16 cellular contexts compared by ENCODE assay signal in the genomic region with DNA sequence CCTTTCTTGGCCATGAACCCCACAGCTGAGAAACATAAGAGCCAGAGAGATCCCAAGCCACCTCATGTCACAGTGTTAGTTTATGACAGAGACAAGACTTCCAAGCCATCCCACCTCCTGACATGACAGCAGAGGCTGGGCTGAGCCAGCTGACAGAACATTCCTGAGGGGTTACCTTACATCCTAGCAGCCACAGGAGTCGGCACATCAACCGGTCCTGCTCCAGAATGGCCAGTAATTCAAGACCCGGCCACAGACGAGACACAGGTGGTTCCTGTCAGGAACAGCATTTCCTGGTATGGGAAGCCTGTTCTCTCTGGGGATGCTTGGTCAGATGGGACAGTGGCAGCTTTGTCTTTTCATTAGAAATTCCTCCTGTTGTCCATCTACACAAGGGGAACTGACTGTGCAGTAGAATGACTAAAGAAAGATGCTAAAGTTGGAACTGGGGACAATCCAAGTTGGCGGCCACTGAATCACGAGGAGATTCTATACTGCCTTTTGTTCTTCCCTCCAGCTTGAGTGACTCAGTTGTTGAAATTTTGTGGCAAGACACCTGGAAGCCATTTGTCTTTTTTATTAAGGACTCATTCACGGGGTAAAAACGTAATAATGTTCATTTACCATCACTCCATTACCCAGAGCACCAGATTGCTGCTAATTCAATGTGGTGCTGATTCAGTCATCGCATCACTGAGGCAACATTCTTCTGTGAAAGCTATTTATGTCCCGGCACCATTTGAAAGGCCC. TPM values are rescaled to one million over a fixed set of nuclear protein-coding genes. Genes with fewer than 3 reads are reported as not detected.
DNase-seq lines count a peak whose midpoint lies in the region; ATAC-seq and TF ChIP-seq lines count a peak whose summit lies in the region.
"Had no signal": no experiment of that assay in that cellular context is flagged by ENCODE, and none has a peak within 500 bp of the region (broad histone marks: within the 10 kb centered on the region; RNA-seq: fewer than 3 reads in every experiment).

No MANE protein-coding gene starts in this region.

- H3K4me1 ChIP-seq in SK-N-SH (ENCODE audit: control insufficient read depth in 1 of 2, insufficient read depth in 2 of 2, low read depth in 1 of 2, low read length in 1 of 2) (peaks cover 0 to 4% of the 10 kb centered on the region in 2 experiments; a peak in 1 of 4 replicates), endodermal cell (ENCODE audit: control insufficient read depth, insufficient read depth, low read length) (peaks cover 5% of the 10 kb centered on the region), skeletal muscle tissue (ENCODE audit: control insufficient read depth in 3 of 3, insufficient read depth in 3 of 3, low read length in 3 of 3) (peaks cover 8 to 14% (median 12%) of the 10 kb centered on the region in 3 donors), osteoblast (ENCODE audit: insufficient read depth, low read length) (no peaks in the 10 kb centered on the region)
- H3K4me1 ChIP-seq: thyroid gland had no signal

- H3K36me3 ChIP-seq in SK-N-SH (replicated peaks in 1 of 2; ENCODE audit: control insufficient read depth in 1 of 2, insufficient read depth in 2 of 2, low read length in 1 of 2), result no peaks in the 10 kb centered on the region
- H3K36me3 ChIP-seq in endodermal cell (ENCODE audit: control insufficient read depth, insufficient read depth, low read length), result no peaks in the 10 kb centered on the region
- H3K36me3 ChIP-seq in skeletal muscle tissue (ENCODE audit: control insufficient read depth in 3 of 3, insufficient read depth in 3 of 3, low read length in 3 of 3), result no peaks in the 10 kb centered on the region
- H3K36me3 ChIP-seq in osteoblast (ENCODE audit: insufficient read depth, low read length), result no peaks in the 10 kb centered on the region
- H3K36me3 ChIP-seq: thyroid gland had no signal

- H3K9me2 ChIP-seq in SK-N-SH, result no peaks in the 10 kb centered on the region

- no peaks in the 10 kb centered on the region for H3K36me3 Mint-ChIP-seq in endodermal cell (ENCODE audit: low read depth)

- H2AFZ ChIP-seq in SK-N-SH (ENCODE audit: low read depth), result no peak overlapping the region
- no peak overlapping the region for H2AFZ ChIP-seq in osteoblast (ENCODE audit: low read length)
- H2AFZ ChIP-seq: PC-9 had no signal

- DNase-seq in SK-N-SH (no peak), endodermal cell (peak; percentile 55), kidney tubule cell (ENCODE audit: low spot score) (peak; percentile 50), germinal center (ENCODE audit: low spot score) (no peak), NOMO-1 treated with DMSO at 0.1 percent for 48 hours (lab: John Stamatoyannopoulos, UW; ENCODE audit: unreplicated experiment) (no peak), osteoblast (ENCODE audit: insufficient read length, low spot score, missing footprints) (no peak)
- DNase-seq: 8988T; activated CD4-positive, alpha-beta T cell treated with anti-CD3 and anti-CD28 coated beads for 4 hours; activated T-cell treated with anti-CD3 and anti-CD28 coated beads, Interleukin-2, amount 50 U/mL, for 24 hours; NCI-H1092; NCI-H446 had no signal

- no peak overlapping the region for H3K27ac Mint-ChIP-seq in endodermal cell
- H3K27ac Mint-ChIP-seq: activated T-cell treated with anti-CD3 and anti-CD28 coated beads, Interleukin-2, amount 50 U/mL, for 24 hours had no signal

- no peaks in the 10 kb centered on the region for H3K79me2 ChIP-seq in SK-N-SH (ENCODE audit: insufficient read depth)
- H3K79me2 ChIP-seq in osteoblast (ENCODE audit: insufficient read depth, low read length), result no peaks in the 10 kb centered on the region

- H3K27ac ChIP-seq in SK-N-SH (ENCODE audit: low read depth in 2 of 2, low read length in 1 of 2), result no peak overlapping the region
- H3K27ac ChIP-seq in endodermal cell (ENCODE audit: low read depth, low read length), result no peak overlapping the region
- H3K27ac ChIP-seq in skeletal muscle tissue (ENCODE audit: low read depth, low read length), result peak overlapping the region; percentile 55
- H3K27ac ChIP-seq in osteoblast (ENCODE audit: low read depth, low read length), result no peak overlapping the region
- H3K27ac ChIP-seq: PC-9 had no signal

- H3K9ac ChIP-seq in SK-N-SH, result no peak overlapping the region
- H3K9ac ChIP-seq in endodermal cell (ENCODE audit: extremely low read depth, low read length, poor library complexity, severe bottlenecking), result no peak overlapping the region
- H3K9ac ChIP-seq in skeletal muscle tissue (ENCODE audit: low read depth in 1 of 3, low read length in 3 of 3), result no peak overlapping the region

- TF ChIP-seq CTCF in SK-N-SH (IDR thresholded peaks at IDR 0.05), result no peak
- TF ChIP-seq CTCF in endodermal cell (conservative IDR thresholded peaks at IDR 0.05), result no peak
- TF ChIP-seq CTCF in osteoblast (IDR thresholded peaks at IDR 0.05; ENCODE audit: extremely low read depth, low read depth, low read length), result no peak

- H3K9me3 ChIP-seq in SK-N-SH (no peaks in the 10 kb centered on the region), endodermal cell (ENCODE audit: control insufficient read depth, low read length) (no peaks in the 10 kb centered on the region), skeletal muscle tissue (ENCODE audit: control insufficient read depth in 3 of 3, low read length in 3 of 3) (no peaks in the 10 kb centered on the region), osteoblast (ENCODE audit: low read depth, low read length) (no peaks in the 10 kb centered on the region)
- H3K9me3 ChIP-seq: thyroid gland had no signal

- TF ChIP-seq RAD21 in SK-N-SH (IDR thresholded peaks at IDR 0.05; ENCODE audit: low read length), result no peak

- POLR2A ChIA-PET in SK-N-SH (lab: Yijun Ruan, JAX), result no interaction called here

- CTCF ChIA-PET in SK-N-SH (lab: Yijun Ruan, JAX), result interaction anchor here (1.7 to 1.9 kb wide), 2 partner anchors 15 to 30 kb away, joined by 3 to 5 read pairs; no protein-coding TSS in a partner anchor

- H3K9me3 Mint-ChIP-seq in endodermal cell, result no peaks in the 10 kb centered on the region
- H3K9me3 Mint-ChIP-seq: activated T-cell treated with anti-CD3 and anti-CD28 coated beads, Interleukin-2, amount 50 U/mL, for 24 hours had no signal

- TF ChIP-seq EP300 in SK-N-SH (IDR thresholded peaks at IDR 0.05; ENCODE audit: borderline replicate concordance in 1 of 2, low read depth in 1 of 2, low read length in 1 of 2), result no peak

- peaks cover 4% of the 10 kb centered on the region for H3K4me1 Mint-ChIP-seq in endodermal cell

- H3K27me3 Mint-ChIP-seq in endodermal cell (ENCODE audit: insufficient read depth), result peaks cover 4% of the 10 kb centered on the region

- H3K4me2 ChIP-seq in SK-N-SH, result no peak overlapping the region
- H3K4me2 ChIP-seq in osteoblast (ENCODE audit: insufficient read depth, low read length), result no peak overlapping the region
- H3K4me2 ChIP-seq: PC-9 had no signal

- WGBS in SK-N-SH (ENCODE audit: low lambda C conversion rate), result 19% methylated on average over 10 of the region's 10 CpGs
- 82 to 91% methylated on average over 7 to 10 of the region's 10 CpGs for WGBS in endodermal cell (ENCODE audit: insufficient coverage in 1 of 2, insufficient read length in 1 of 2), 2 experiments

- no peak overlapping the region for H3K4me3 Mint-ChIP-seq in endodermal cell
- H3K4me3 Mint-ChIP-seq: activated T-cell treated with anti-CD3 and anti-CD28 coated beads, Interleukin-2, amount 50 U/mL, for 24 hours had no signal

- H3F3A ChIP-seq in SK-N-SH (replicated peaks; ENCODE audit: insufficient read depth), result no peaks in the 10 kb centered on the region

- ATAC-seq in SK-N-SH treated with all-trans-retinoic acid at 6 μM for 48 hours, result no peak; the same call in 1 of the 3 replicates
- ATAC-seq: HepG2 had no signal

- no peaks in the 10 kb centered on the region for H3K27me3 ChIP-seq in SK-N-SH (ENCODE audit: insufficient read depth)
- H3K27me3 ChIP-seq in endodermal cell (ENCODE audit: control insufficient read depth, insufficient read depth, low read length, poor library complexity, severe bottlenecking), result no peaks in the 10 kb centered on the region
- H3K27me3 ChIP-seq in skeletal muscle tissue (ENCODE audit: control insufficient read depth in 3 of 3, insufficient read depth in 3 of 3, low read length in 3 of 3), result no peaks in the 10 kb centered on the region
- no peaks in the 10 kb centered on the region for H3K27me3 ChIP-seq in osteoblast (ENCODE audit: insufficient read depth, low read length)
- H3K27me3 ChIP-seq: thyroid gland had no signal

- H4K20me1 ChIP-seq in SK-N-SH (ENCODE audit: insufficient read depth), result no peaks in the 10 kb centered on the region
- no peaks in the 10 kb centered on the region for H4K20me1 ChIP-seq in osteoblast (ENCODE audit: insufficient read depth, low read length)

- H3K4me3 ChIP-seq in SK-N-SH (ENCODE audit: low read depth in 2 of 2, low read length in 1 of 2), result no peak overlapping the region
- no peak overlapping the region for H3K4me3 ChIP-seq in endodermal cell (ENCODE audit: low read length)
- H3K4me3 ChIP-seq in skeletal muscle tissue (ENCODE audit: low read length in 3 of 3), result peak overlapping the region in 1 of 3 donors; percentile 30
- H3K4me3 ChIP-seq in osteoblast (ENCODE audit: insufficient read depth, low read length), result no peak overlapping the region
- H3K4me3 ChIP-seq: PC-9, thyroid gland had no signal

TF ChIP-seq in SK-N-SH, 30 proteins besides CTCF, POLR2A, EP300 and RAD21:
- TF ChIP-seq NFIC (IDR thresholded peaks at IDR 0.05; ENCODE audit: borderline replicate concordance) (peak; percentile 9; the same call in 1 of the 2 replicates), GABPA (IDR thresholded peaks at IDR 0.05; ENCODE audit: low read depth) (no peak), TCF12 (IDR thresholded peaks at IDR 0.05) (peak; percentile 71)

TF ChIP-seq in SK-N-SH treated with all-trans-retinoic acid at 6 μM for 48 hours, 23 proteins besides CTCF, POLR2A, EP300 and RAD21 (continues in another document):
- TF ChIP-seq TOX (CRISPR knock-in tag; IDR thresholded peaks at IDR 0.05; ENCODE audit: borderline replicate concordance), result no peak
- TF ChIP-seq SNAI2 (CRISPR knock-in tag; IDR thresholded peaks at IDR 0.05), result no peak
- no peak for TF ChIP-seq ZNF8 (CRISPR knock-in tag; IDR thresholded peaks at IDR 0.05)
- no peak for TF ChIP-seq RARB (CRISPR knock-in tag; IDR thresholded peaks at IDR 0.05)
- TF ChIP-seq PPARA (CRISPR knock-in tag; IDR thresholded peaks at IDR 0.05; ENCODE audit: borderline replicate concordance), result no peak

RNA-seq across cellular contexts. Expression of gene NPL, which starts 37.3 kb away (rescaled TPM):
- polyA plus RNA-seq in SK-N-SH (2012; rRNA removed), result 1.5 and 2.5 TPM in 2 replicates
- 1.6 and 1.7 TPM in 2 replicates for polyA plus RNA-seq in SK-N-SH (2012; cell fraction: cytosol; rRNA removed)
- 3.5 and 3.8 TPM in 2 replicates for polyA plus RNA-seq in SK-N-SH (2012; cell fraction: nucleus; rRNA removed)
- total RNA-seq in endodermal cell (1 to 10 TPM; 5.8 to 8.7 TPM), skeletal muscle tissue (47.5 TPM), osteoblast (1.5 and 2.5 TPM in 2 replicates)
- polyA plus RNA-seq in endodermal cell (2013, experiment 1 of 2), result 3.8 TPM
- 3.3 TPM for polyA plus RNA-seq in endodermal cell (2013, experiment 2 of 2)

Comparison
In these comparisons a context has a peak if more than half of its experiments do, and no peak if none do; other contexts are left out.
1. DNase-seq: peak in endodermal cell (single experiment) and kidney tubule cell (single experiment); none in SK-N-SH (single experiment), germinal center (single experiment), NOMO-1 treated with DMSO at 0.1 percent for 48 hours (single experiment) and osteoblast (single experiment).